ENCODE assay signal across 8 cellular contexts in the genomic region with DNA sequence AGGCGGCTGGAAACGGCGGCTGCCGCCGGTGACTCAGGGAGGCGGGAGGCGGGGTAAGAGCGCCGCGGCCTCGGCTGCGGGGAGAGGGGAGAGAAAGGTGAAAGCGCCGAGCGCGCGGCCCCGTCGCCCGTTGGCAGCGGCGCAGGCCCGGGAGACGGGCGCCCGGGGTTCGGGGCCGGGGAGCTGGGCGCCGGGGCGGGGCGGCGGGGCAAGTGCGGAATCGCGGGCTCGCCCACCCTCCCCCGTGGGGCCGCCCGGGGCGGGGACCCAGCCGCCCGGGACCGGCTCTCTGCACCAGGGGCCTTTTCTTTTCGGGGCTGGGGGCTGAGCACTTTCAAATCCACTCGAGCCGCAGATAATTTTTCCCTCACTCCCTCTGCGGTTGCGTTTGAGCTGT. TPM values are rescaled to one million over a fixed set of nuclear protein-coding genes. Genes with fewer than 3 reads are reported as not detected.
DNase-seq lines count a peak whose midpoint lies in the region; TF ChIP-seq lines count a peak whose summit lies in the region.

No MANE protein-coding gene starts in this region.

- peaks cover 28% of the 10 kb centered on the region for H3K9me3 ChIP-seq in neural progenitor cell (ENCODE audit: low read depth)

- peaks cover 16% of the 10 kb centered on the region for H3K4me1 ChIP-seq in neural progenitor cell

- H3K9me3 Mint-ChIP-seq in IgD-negative memory B cell (peaks cover 0 to 27% (median 19%) of the 10 kb centered on the region in 3 donors), neural progenitor cell (peaks cover 37% of the 10 kb centered on the region)

- H3K79me2 ChIP-seq in neural progenitor cell (ENCODE audit: low read depth): peaks cover 47% of the 10 kb centered on the region

- H3K4me2 ChIP-seq in neural progenitor cell: peak overlapping the region; percentile 80

- peaks cover 15% of the 10 kb centered on the region for H3F3A ChIP-seq in neural progenitor cell (ENCODE audit: low read depth)

- no peak overlapping the region for H2AFZ ChIP-seq in neural progenitor cell (replicated peaks)

- H3K27ac Mint-ChIP-seq in IgD-negative memory B cell (peak overlapping the region; percentile 99 to 100 (median 99)), neural progenitor cell (peak overlapping the region; percentile 100)

- TF ChIP-seq CTCF in coronary artery (IDR thresholded peaks at IDR 0.05) (no peak), neural progenitor cell (IDR thresholded peaks at IDR 0.05) (no peak)

- H3K27me3 ChIP-seq in neural progenitor cell: no peaks in the 10 kb centered on the region

- peaks cover 17% of the 10 kb centered on the region for H3K36me3 ChIP-seq in neural progenitor cell

- H3K4me1 Mint-ChIP-seq in IgD-negative memory B cell: peaks cover 26 to 40% (median 34%) of the 10 kb centered on the region in 3 donors
- H3K4me1 Mint-ChIP-seq in neural progenitor cell: peaks cover 28% of the 10 kb centered on the region

- peaks cover 46% of the 10 kb centered on the region for H4K20me1 ChIP-seq in neural progenitor cell (ENCODE audit: low read depth)

- H3K36me3 Mint-ChIP-seq in IgD-negative memory B cell (peaks cover 6% of the 10 kb centered on the region), neural progenitor cell (peaks cover 39% of the 10 kb centered on the region)

- peak in 2 of 3 experiments; percentile 20 to 32 for DNase-seq in NCI-H1417 (lab: John Stamatoyannopoulos, UW)
- no peak for DNase-seq in NCI-H1417 treated with DMSO at 0.1 percent for 48 hours (lab: John Stamatoyannopoulos, UW)
- no peak for DNase-seq in coronary artery (ENCODE audit: low spot score)
- no peak for DNase-seq in neural progenitor cell (ENCODE audit: low spot score)
- DNase-seq in NCI-H1930 (lab: John Stamatoyannopoulos, UW): no peak
- no peak for DNase-seq in HT-29 (ENCODE audit: low spot score)
- DNase-seq in kidney glomerular epithelial cell (lab: John Stamatoyannopoulos, UW): no peak

- H3K9ac ChIP-seq in neural progenitor cell: no peak overlapping the region

- H3K27me3 Mint-ChIP-seq in IgD-negative memory B cell (peaks cover 1% of the 10 kb centered on the region), neural progenitor cell (ENCODE audit: insufficient read depth, low read depth) (peaks cover 10% of the 10 kb centered on the region)

- H3K4me3 Mint-ChIP-seq in IgD-negative memory B cell (peak overlapping the region; percentile 93 to 98 (median 98)), neural progenitor cell (peak overlapping the region; percentile 97)

- H3K4me3 ChIP-seq in coronary artery (peak overlapping the region; percentile 92), neural progenitor cell (peak overlapping the region; percentile 90)

- H3K27ac ChIP-seq in coronary artery (peak overlapping the region; percentile 82 to 99), neural progenitor cell (peak overlapping the region; percentile 34)

RNA-seq across cellular contexts. Expression of gene KDM3A, which starts 0.2 kb away (rescaled TPM):
- 14.2 TPM for polyA plus RNA-seq in IgD-negative memory B cell
- total RNA-seq in neural progenitor cell (ENCODE audit: low replicate concordance): 63.2 and 84.9 TPM in 2 replicates
- 14.3 and 14.6 TPM in 2 replicates for total RNA-seq in HT-29 (2014; rRNA removed; shearing (Covaris generic))

Comparison
In these comparisons a context has a peak if more than half of its experiments do, and no peak if none do; other contexts are left out.
1. DNase-seq: peak in NCI-H1417 (2 of 3); none in NCI-H1417 treated with DMSO at 0.1 percent for 48 hours (single experiment), coronary artery (single experiment), neural progenitor cell (single experiment), NCI-H1930 (0 of 2), HT-29 (single experiment) and kidney glomerular epithelial cell (single experiment).